ENCODE assay signal across 18 cellular contexts in the genomic region with DNA sequence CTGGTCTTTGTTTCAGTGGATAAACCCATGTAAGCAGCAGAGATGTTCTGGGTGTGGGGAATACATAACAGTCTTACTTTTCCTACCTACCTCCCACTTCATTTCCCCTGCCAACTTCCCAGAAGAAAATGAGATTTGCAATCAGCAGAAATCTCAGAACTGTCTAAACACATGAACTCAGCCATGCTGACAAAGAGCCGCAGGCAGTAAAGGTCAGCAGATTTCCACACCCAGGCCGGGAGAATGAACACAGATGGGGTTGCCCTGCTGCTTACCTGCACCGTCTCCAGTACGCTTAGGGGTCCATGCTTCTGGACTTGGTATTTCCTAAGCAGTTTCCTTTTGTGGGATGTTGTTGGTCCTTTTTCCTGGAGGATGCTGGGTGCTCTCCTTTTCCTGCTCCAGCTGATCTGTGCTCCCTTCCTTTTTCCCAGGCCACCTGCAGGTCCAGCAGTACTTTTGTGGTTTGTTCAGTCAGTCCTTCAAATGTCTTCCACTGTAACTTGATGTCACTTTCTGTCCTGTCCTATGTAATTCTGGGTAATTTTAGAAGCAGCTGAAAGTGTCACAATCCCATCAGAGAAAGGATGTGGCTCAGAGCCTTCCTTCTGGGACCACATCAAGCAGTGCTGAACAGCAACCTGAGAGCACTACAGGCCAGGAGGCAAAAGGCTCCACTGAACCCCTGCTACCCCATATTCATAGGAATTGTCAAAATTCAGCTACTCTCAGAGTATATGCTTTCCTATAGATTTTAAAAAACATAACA.
"Had no signal": no experiment of that assay in that cellular context is flagged by ENCODE, and none has a peak within 500 bp of the region (broad histone marks: within the 10 kb centered on the region; RNA-seq: fewer than 3 reads in every experiment).

No MANE protein-coding gene starts in this region.

- H2AFZ ChIP-seq: neural progenitor cell had no signal

- H3K27me3 ChIP-seq: esophagus muscularis mucosa, neural progenitor cell, right lobe of liver had no signal

- H3K9me3 Mint-ChIP-seq: memory B cell, neural progenitor cell had no signal

- DNase-seq: activated CD4-positive, alpha-beta T cell treated with anti-CD3 and anti-CD28 coated beads, Interleukin-2, amount 50 U/mL, for 48 hours; activated CD4-positive, CD25-positive, alpha-beta regulatory T cell; activated CD8-positive, alpha-beta memory T cell treated with anti-CD3 and anti-CD28 coated beads, Interleukin-2, amount 10 ng/mL, durations not matched to agents 7 days and 5 days; effector memory CD4-positive, alpha-beta T cell; mucosa of descending colon; right lobe of liver; stimulated activated CD4-positive, alpha-beta T cell treated with anti-CD3 and anti-CD28 coated beads, Interleukin-4, amount 100 ng/mL, for 24 hours; T1000 had no signal

- H3K36me3 Mint-ChIP-seq: activated CD8-positive, alpha-beta memory T cell treated with anti-CD3 and anti-CD28 coated beads, Interleukin-2, amount 10 ng/mL, durations not matched to agents 7 days and 5 days; memory B cell; neural progenitor cell; stimulated activated memory B cell treated with anti-CD40 and anti-IgM and Interleukin-4, amounts not matched to agents 10 μg/mL and 1 μg/mL and 100 μg/mL, for 72 hours had no signal

- FAIRE-seq: astrocyte, bronchial epithelial cell, endothelial cell of umbilical vein had no signal

- ATAC-seq: activated CD8-positive, alpha-beta memory T cell treated with anti-CD3 and anti-CD28 coated beads, Interleukin-2, amount 10 ng/mL, durations not matched to agents 7 days and 5 days; mucosa of descending colon; naive thymus-derived CD4-positive, alpha-beta T cell; right lobe of liver; stimulated activated memory B cell treated with anti-CD40 and anti-IgM and Interleukin-4, amounts not matched to agents 10 μg/mL and 1 μg/mL and 100 μg/mL, for 72 hours had no signal

- H3K4me2 ChIP-seq: neural progenitor cell, smooth muscle cell had no signal

- H3K4me1 Mint-ChIP-seq: memory B cell; stimulated activated memory B cell treated with anti-CD40 and anti-IgM and Interleukin-4, amounts not matched to agents 10 μg/mL and 1 μg/mL and 100 μg/mL, for 72 hours had no signal

- H3K9ac ChIP-seq: neural progenitor cell had no signal

- H3K27me3 Mint-ChIP-seq: memory B cell had no signal

- H3K4me1 ChIP-seq: esophagus muscularis mucosa, neural progenitor cell, prostate gland, right lobe of liver had no signal

- H3K9me3 ChIP-seq: mucosa of descending colon, prostate gland, right lobe of liver had no signal

- H3K4me3 ChIP-seq: esophagus muscularis mucosa, mucosa of descending colon, neural progenitor cell, prostate gland, right lobe of liver, smooth muscle cell had no signal

- H3K4me3 Mint-ChIP-seq: activated CD8-positive, alpha-beta memory T cell treated with anti-CD3 and anti-CD28 coated beads, Interleukin-2, amount 10 ng/mL, durations not matched to agents 7 days and 5 days; memory B cell; neural progenitor cell; stimulated activated memory B cell treated with anti-CD40 and anti-IgM and Interleukin-4, amounts not matched to agents 10 μg/mL and 1 μg/mL and 100 μg/mL, for 72 hours had no signal

- H3K36me3 ChIP-seq: esophagus muscularis mucosa, neural progenitor cell, prostate gland, right lobe of liver had no signal

- H3K27ac Mint-ChIP-seq: activated CD8-positive, alpha-beta memory T cell treated with anti-CD3 and anti-CD28 coated beads, Interleukin-2, amount 10 ng/mL, durations not matched to agents 7 days and 5 days; memory B cell; stimulated activated memory B cell treated with anti-CD40 and anti-IgM and Interleukin-4, amounts not matched to agents 10 μg/mL and 1 μg/mL and 100 μg/mL, for 72 hours had no signal

- H3K27ac ChIP-seq: esophagus muscularis mucosa, neural progenitor cell, prostate gland, right lobe of liver had no signal
